Comparison of ENCODE assay signal across 30 cellular contexts in the genomic region with DNA sequence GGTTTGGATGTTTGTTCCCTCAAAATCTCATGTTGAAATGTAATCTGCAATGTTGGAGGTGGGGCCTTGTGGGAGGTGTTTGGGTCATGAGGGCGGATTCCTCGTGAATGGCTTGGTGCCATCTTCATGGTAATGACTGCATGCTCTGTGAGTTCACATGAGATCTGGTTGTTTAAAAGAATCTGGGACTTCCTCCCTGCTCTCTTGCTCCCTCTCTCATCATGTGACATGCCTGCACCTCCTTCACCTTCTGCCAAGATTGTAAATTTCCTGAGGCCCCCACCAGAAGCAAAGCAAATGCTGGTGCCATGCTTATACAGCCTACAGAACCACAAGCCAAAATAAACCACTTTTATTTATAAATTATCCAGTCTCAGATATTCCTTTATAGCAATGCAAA.
DNase-seq lines count a peak whose midpoint lies in the region; ATAC-seq and TF ChIP-seq lines count a peak whose summit lies in the region.
"Had no signal": no experiment of that assay in that cellular context is flagged by ENCODE, and none has a peak within 500 bp of the region (broad histone marks: within the 10 kb centered on the region; RNA-seq: fewer than 3 reads in every experiment).

No MANE protein-coding gene starts in this region.

- H3K4me1 Mint-ChIP-seq in WTC11, result peaks cover 15% of the 10 kb centered on the region
- H3K4me1 Mint-ChIP-seq: activated CD4-positive, alpha-beta memory T cell treated with anti-CD3 and anti-CD28 coated beads, Interleukin-2, amount 10 ng/mL, durations not matched to agents 7 days and 5 days; CD4-positive, CD25-positive, alpha-beta regulatory T cell; stimulated activated effector memory CD8-positive, alpha-beta T cell treated with anti-CD3 and anti-CD28 coated beads, Interleukin-12 subunit alpha, Interleukin-12 subunit beta, amount 100 ng/mL, for 72 hours had no signal

- DNase-seq in heart right ventricle (no peak), left ventricle myocardium superior (no peak), WTC11 (ENCODE audit: low spot score) (no peak), NCI-H2029 (lab: John Stamatoyannopoulos, UW) (no peak), A172 (ENCODE audit: low spot score) (no peak)
- no peak for DNase-seq in activated CD4-positive, alpha-beta T cell treated with anti-CD3 and anti-CD28 coated beads for 4 hours
- DNase-seq: activated CD4-positive, alpha-beta memory T cell treated with anti-CD3 and anti-CD28 coated beads, Interleukin-2, amount 10 ng/mL, durations not matched to agents 7 days and 5 days; activated CD8-positive, alpha-beta memory T cell treated with anti-CD3 and anti-CD28 coated beads, Interleukin-2, amount 50 U/mL, for 4 hours; activated naive CD4-positive, alpha-beta T cell treated with Interleukin-2 at 50 U/mL for 16 hours; adrenal gland; AML-193; Calu3; CD4-positive, CD25-positive, alpha-beta regulatory T cell; dermis blood vessel endothelial cell; esophagus squamous epithelium; foreskin melanocyte; Karpas-422; kidney glomerular epithelial cell; NCI-H1436 treated with DMSO at 0.1 percent for 48 hours; NCI-H446 treated with DMSO at 0.1 percent for 48 hours; stimulated activated CD4-positive, alpha-beta T cell treated with anti-CD3 and anti-CD28 coated beads, Interleukin-15, amount 100 ng/mL, for 24 hours; upper lobe of left lung had no signal

- TF ChIP-seq CTCF in heart right ventricle (IDR thresholded peaks at IDR 0.05), result no peak
- no peak for TF ChIP-seq CTCF in WTC11 (IDR thresholded peaks at IDR 0.05)

- H3K9ac ChIP-seq in muscle layer of colon (ENCODE audit: low read length), result no peak overlapping the region

- H3K36me3 ChIP-seq in heart right ventricle (no peaks in the 10 kb centered on the region), muscle layer of colon (ENCODE audit: insufficient read depth, low read length) (no peaks in the 10 kb centered on the region)
- H3K36me3 ChIP-seq: adrenal gland, esophagus squamous epithelium, upper lobe of left lung had no signal

- CTCF ChIA-PET in WTC11 (lab: Charles Lee), result no interaction called here

- ATAC-seq in heart right ventricle, result no peak
- ATAC-seq in left ventricle myocardium superior, result no peak
- peak; percentile 36 for ATAC-seq in WTC11
- no peak for ATAC-seq in GM21576 (IDR thresholded peaks at IDR 0.05; ENCODE audit: unreplicated experiment)
- ATAC-seq: activated CD4-positive, CD25-positive, alpha-beta regulatory T cell treated with anti-CD3 and anti-CD28 coated beads, Interleukin-2, amount 50 U/mL, for 24 hours; stimulated activated effector memory CD8-positive, alpha-beta T cell treated with anti-CD3 and anti-CD28 coated beads, Interleukin-12 subunit alpha, Interleukin-12 subunit beta, amount 100 ng/mL, for 72 hours had no signal

- H3K4me1 ChIP-seq in heart right ventricle (peaks cover 0 to 38% (median 14%) of the 10 kb centered on the region in 9 donors), muscle layer of colon (ENCODE audit: insufficient read depth, low read length) (peaks cover 61% of the 10 kb centered on the region)
- H3K4me1 ChIP-seq: adrenal gland, esophagus squamous epithelium, upper lobe of left lung had no signal

- H3K9me3 ChIP-seq in heart right ventricle (no peaks in the 10 kb centered on the region), muscle layer of colon (ENCODE audit: low read length) (no peaks in the 10 kb centered on the region)
- H3K9me3 ChIP-seq: adrenal gland, esophagus squamous epithelium, upper lobe of left lung had no signal

- peaks cover 6% of the 10 kb centered on the region; the same call in 1 of the 2 replicates for H3K36me3 Mint-ChIP-seq in WTC11
- H3K36me3 Mint-ChIP-seq: CD4-positive, CD25-positive, alpha-beta regulatory T cell; stimulated activated effector memory CD8-positive, alpha-beta T cell treated with anti-CD3 and anti-CD28 coated beads, Interleukin-12 subunit alpha, Interleukin-12 subunit beta, amount 100 ng/mL, for 72 hours had no signal

- H3K4me3 ChIP-seq in heart right ventricle (no peak overlapping the region), muscle layer of colon (ENCODE audit: low read depth in 1 of 2, low read length in 2 of 2) (no peak overlapping the region)
- H3K4me3 ChIP-seq: adrenal gland, esophagus squamous epithelium, SK-N-MC, upper lobe of left lung had no signal

- H3K27me3 ChIP-seq in heart right ventricle, result no peaks in the 10 kb centered on the region
- no peaks in the 10 kb centered on the region for H3K27me3 ChIP-seq in muscle layer of colon (ENCODE audit: control insufficient read depth in 1 of 2, insufficient read depth in 2 of 2, low read length in 2 of 2)
- H3K27me3 ChIP-seq: adrenal gland, esophagus squamous epithelium, upper lobe of left lung had no signal

- peaks cover 8% of the 10 kb centered on the region for H3K9me3 Mint-ChIP-seq in WTC11
- H3K9me3 Mint-ChIP-seq: activated CD4-positive, alpha-beta memory T cell treated with anti-CD3 and anti-CD28 coated beads, Interleukin-2, amount 10 ng/mL, durations not matched to agents 7 days and 5 days; brain; CD4-positive, CD25-positive, alpha-beta regulatory T cell; nephron; stimulated activated effector memory CD8-positive, alpha-beta T cell treated with anti-CD3 and anti-CD28 coated beads, Interleukin-12 subunit alpha, Interleukin-12 subunit beta, amount 100 ng/mL, for 72 hours had no signal

- POLR2A ChIA-PET in WTC11 (lab: Charles Lee), result no interaction called here

- no peak overlapping the region for H3K4me3 Mint-ChIP-seq in WTC11
- H3K4me3 Mint-ChIP-seq: activated CD4-positive, alpha-beta memory T cell treated with anti-CD3 and anti-CD28 coated beads, Interleukin-2, amount 10 ng/mL, durations not matched to agents 7 days and 5 days; brain; CD4-positive, CD25-positive, alpha-beta regulatory T cell; nephron; stimulated activated effector memory CD8-positive, alpha-beta T cell treated with anti-CD3 and anti-CD28 coated beads, Interleukin-12 subunit alpha, Interleukin-12 subunit beta, amount 100 ng/mL, for 72 hours had no signal

- no peaks in the 10 kb centered on the region for H3K27me3 Mint-ChIP-seq in WTC11 (ENCODE audit: low read depth)
- H3K27me3 Mint-ChIP-seq: brain had no signal

- no peak overlapping the region for H3K27ac Mint-ChIP-seq in WTC11
- H3K27ac Mint-ChIP-seq: activated CD4-positive, alpha-beta memory T cell treated with anti-CD3 and anti-CD28 coated beads, Interleukin-2, amount 10 ng/mL, durations not matched to agents 7 days and 5 days; CD4-positive, CD25-positive, alpha-beta regulatory T cell; nephron; stimulated activated effector memory CD8-positive, alpha-beta T cell treated with anti-CD3 and anti-CD28 coated beads, Interleukin-12 subunit alpha, Interleukin-12 subunit beta, amount 100 ng/mL, for 72 hours had no signal

- intact Hi-C loops in heart right ventricle (cut with DNase I), result loop anchor here in 2 of 10 donors (5.0 to 10.0 kb wide), 2 partner anchors 74 to 77 kb away; no protein-coding TSS in a partner anchor
- intact Hi-C loops in left ventricle myocardium superior (cut with micrococcal nuclease), result no loop called here

- WGBS in heart right ventricle, 2 donors, result 46 to 61% methylated on average over 2 of the region's 2 CpGs

- peak overlapping the region in 6 of 10 donors; percentile 45 to 84 (median 53) for H3K27ac ChIP-seq in heart right ventricle
- H3K27ac ChIP-seq in muscle layer of colon (ENCODE audit: low read depth, low read length), result peak overlapping the region; percentile 10
- H3K27ac ChIP-seq: adrenal gland, esophagus squamous epithelium, HL-60, SK-N-MC, upper lobe of left lung had no signal

TF ChIP-seq in WTC11, 78 proteins besides CTCF, POLR2A, EP300 and RAD21:
- TF ChIP-seq ZNF416 (CRISPR knock-in tag; IDR thresholded peaks at IDR 0.05) (no peak), ZNF671 (CRISPR knock-in tag; IDR thresholded peaks at IDR 0.05) (no peak)
- TF ChIP-seq, protein P1, sequence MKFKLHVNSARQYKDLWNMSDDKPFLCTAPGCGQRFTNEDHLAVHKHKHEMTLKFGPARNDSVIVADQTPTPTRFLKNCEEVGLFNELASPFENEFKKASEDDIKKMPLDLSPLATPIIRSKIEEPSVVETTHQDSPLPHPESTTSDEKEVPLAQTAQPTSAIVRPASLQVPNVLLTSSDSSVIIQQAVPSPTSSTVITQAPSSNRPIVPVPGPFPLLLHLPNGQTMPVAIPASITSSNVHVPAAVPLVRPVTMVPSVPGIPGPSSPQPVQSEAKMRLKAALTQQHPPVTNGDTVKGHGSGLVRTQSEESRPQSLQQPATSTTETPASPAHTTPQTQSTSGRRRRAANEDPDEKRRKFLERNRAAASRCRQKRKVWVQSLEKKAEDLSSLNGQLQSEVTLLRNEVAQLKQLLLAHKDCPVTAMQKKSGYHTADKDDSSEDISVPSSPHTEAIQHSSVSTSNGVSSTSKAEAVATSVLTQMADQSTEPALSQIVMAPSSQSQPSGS (CRISPR knock-in tag; IDR thresholded peaks at IDR 0.05; ENCODE audit: borderline replicate concordance, low read depth), result no peak
- TF ChIP-seq, protein P2, sequence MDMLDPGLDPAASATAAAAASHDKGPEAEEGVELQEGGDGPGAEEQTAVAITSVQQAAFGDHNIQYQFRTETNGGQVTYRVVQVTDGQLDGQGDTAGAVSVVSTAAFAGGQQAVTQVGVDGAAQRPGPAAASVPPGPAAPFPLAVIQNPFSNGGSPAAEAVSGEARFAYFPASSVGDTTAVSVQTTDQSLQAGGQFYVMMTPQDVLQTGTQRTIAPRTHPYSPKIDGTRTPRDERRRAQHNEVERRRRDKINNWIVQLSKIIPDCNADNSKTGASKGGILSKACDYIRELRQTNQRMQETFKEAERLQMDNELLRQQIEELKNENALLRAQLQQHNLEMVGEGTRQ (CRISPR knock-in tag; IDR thresholded peaks at IDR 0.05), result peak; percentile 12; the same call in 1 of the 2 replicates
